26 cellular contexts compared by ENCODE assay signal in the genomic region with DNA sequence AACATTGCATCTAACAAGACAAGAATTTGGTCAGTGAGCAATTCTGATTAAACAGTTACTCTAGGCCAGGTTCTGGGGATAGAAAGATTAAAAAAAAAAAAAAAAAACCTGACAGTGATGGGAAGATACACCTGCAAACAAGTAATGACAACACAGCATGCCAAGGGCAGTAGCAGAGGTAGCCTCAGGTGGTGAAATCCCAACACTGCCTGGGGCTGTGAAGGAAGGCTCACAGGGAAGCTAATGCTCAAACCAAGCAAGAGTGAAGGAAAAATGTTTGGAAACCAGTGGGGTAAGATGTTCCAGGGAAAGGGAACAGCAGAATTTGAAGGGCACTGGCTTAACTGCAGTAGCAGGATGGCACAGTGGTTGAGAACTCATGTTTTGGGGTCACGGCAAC. TPM values are rescaled to one million over a fixed set of nuclear protein-coding genes. Genes with fewer than 3 reads are reported as not detected.
"Had no signal": no experiment of that assay in that cellular context is flagged by ENCODE, and none has a peak within 500 bp of the region (broad histone marks: within the 10 kb centered on the region; RNA-seq: fewer than 3 reads in every experiment).

No MANE protein-coding gene starts in this region.

- H3K36me3 ChIP-seq: colonic mucosa, esophagus muscularis mucosa, esophagus squamous epithelium, gastrocnemius medialis, gastroesophageal sphincter, heart left ventricle, heart right ventricle had no signal

- H3K9me3 ChIP-seq: colonic mucosa, esophagus muscularis mucosa, esophagus squamous epithelium, gastrocnemius medialis, gastroesophageal sphincter, heart left ventricle, heart right ventricle had no signal

- H3K4me1 ChIP-seq: colonic mucosa, esophagus muscularis mucosa, esophagus squamous epithelium, foreskin keratinocyte, gastroesophageal sphincter had no signal

- H3K4me3 ChIP-seq: colonic mucosa, coronary artery, dorsolateral prefrontal cortex, esophagus muscularis mucosa, esophagus squamous epithelium, gastrocnemius medialis, gastroesophageal sphincter, heart left ventricle, heart right ventricle had no signal

- DNase-seq: colonic mucosa; cortex of kidney; dermis blood vessel endothelial cell; dorsolateral prefrontal cortex; effector CD4-positive, alpha-beta T cell; effector CD8-positive, alpha-beta T cell; effector memory CD4-positive, alpha-beta T cell; effector memory CD8-positive, alpha-beta T cell; endodermal cell; erythroblast; esophagus squamous epithelium; foreskin fibroblast; foreskin keratinocyte; foreskin melanocyte; gastrocnemius medialis; glutamatergic neuron; head of caudate nucleus; heart left ventricle; heart right ventricle had no signal

- H3K27me3 ChIP-seq: colonic mucosa, esophagus muscularis mucosa, gastrocnemius medialis, gastroesophageal sphincter, heart right ventricle had no signal

- H3K27ac ChIP-seq: colonic mucosa, coronary artery, dorsolateral prefrontal cortex, epithelial cell of prostate, esophagus muscularis mucosa, esophagus squamous epithelium, foreskin keratinocyte, gastroesophageal sphincter, heart right ventricle had no signal

RNA-seq across cellular contexts. Expression of a gene that starts 8.9 kb away (rescaled TPM):
- polyA plus RNA-seq: endothelial cell of umbilical vein, esophagus, fibroblast of lung, foreskin keratinocyte, heart left ventricle, heart right ventricle had no signal

RNA-seq across cellular contexts. Expression of a gene that starts 23.2 kb away (rescaled TPM):
- polyA plus RNA-seq: endothelial cell of umbilical vein, fibroblast of lung, foreskin keratinocyte, heart left ventricle had no signal
